ENCODE assay signal across 13 cellular contexts in the genomic region with DNA sequence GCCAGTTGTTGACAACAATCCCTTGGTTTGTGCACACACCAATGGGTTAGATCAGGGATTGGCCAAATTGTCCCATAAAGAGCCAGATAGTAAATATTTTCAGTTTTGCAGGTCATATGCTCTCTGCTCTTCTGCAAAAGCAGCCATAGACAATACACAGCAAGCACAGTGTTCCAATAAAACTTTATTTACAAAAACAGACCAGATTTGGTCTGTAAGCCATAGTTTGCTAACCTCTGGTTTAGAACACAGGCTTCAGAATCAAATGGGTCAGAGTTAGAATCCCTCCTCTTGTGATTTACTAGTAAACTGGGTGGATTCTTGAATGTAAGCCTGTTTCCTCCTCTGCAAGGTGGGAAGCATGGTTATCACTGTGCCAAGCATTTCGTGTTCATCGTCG.
"Had no signal": no experiment of that assay in that cellular context is flagged by ENCODE, and none has a peak within 500 bp of the region (broad histone marks: within the 10 kb centered on the region; RNA-seq: fewer than 3 reads in every experiment).

No MANE protein-coding gene starts in this region.

- H3K4me3 Mint-ChIP-seq: activated T-cell treated with anti-CD3 and anti-CD28 coated beads, Interleukin-2, amount 50 U/mL, for 24 hours; WTC11 had no signal

- ATAC-seq: activated naive CD4-positive, alpha-beta T cell treated with anti-CD3 and anti-CD28 coated beads, Interleukin-2, amount 50 U/mL, for 72 hours; foreskin keratinocyte; stimulated activated naive CD8-positive, alpha-beta T cell treated with anti-CD3 and anti-CD28 coated beads, Interleukin-15, Interleukin-2, amounts not matched to agents 100 U/mL and 50 U/mL, for 24 hours; WTC11 had no signal

- H3K27ac Mint-ChIP-seq: activated T-cell treated with anti-CD3 and anti-CD28 coated beads, Interleukin-2, amount 50 U/mL, for 24 hours; WTC11 had no signal

- H3K79me2 ChIP-seq: parathyroid adenoma had no signal

- H3K27ac ChIP-seq: breast epithelium, parathyroid adenoma had no signal

- H3K36me3 ChIP-seq: breast epithelium had no signal

- H3K9ac ChIP-seq: parathyroid adenoma had no signal

- H3K9me3 Mint-ChIP-seq: activated naive CD4-positive, alpha-beta T cell treated with anti-CD3 and anti-CD28 coated beads, Interleukin-2, amount 50 U/mL, for 72 hours; activated T-cell treated with anti-CD3 and anti-CD28 coated beads, Interleukin-2, amount 50 U/mL, for 24 hours had no signal

- H2AFZ ChIP-seq: parathyroid adenoma had no signal

- H3K36me3 Mint-ChIP-seq: activated naive CD4-positive, alpha-beta T cell treated with anti-CD3 and anti-CD28 coated beads, Interleukin-2, amount 50 U/mL, for 72 hours; WTC11 had no signal

- H3K9me3 ChIP-seq: breast epithelium had no signal

- H3K27me3 ChIP-seq: breast epithelium, foreskin keratinocyte had no signal

- H3K4me1 ChIP-seq: breast epithelium, parathyroid adenoma had no signal

- DNase-seq: activated CD4-positive, alpha-beta T cell treated with anti-CD3 and anti-CD28 coated beads, Interleukin-2, amount 50 U/mL, for 1 hour; activated effector memory CD4-positive, alpha-beta T cell treated with anti-CD3 and anti-CD28 coated beads, Interleukin-2, amount 50 U/mL, for 16 hours; activated T-cell treated with anti-CD3 and anti-CD28 coated beads, Interleukin-2, amount 50 U/mL, for 24 hours; foreskin keratinocyte; islet precursor cell; mesendoderm; retina; stimulated activated CD4-positive, alpha-beta T cell treated with anti-CD3 and anti-CD28 coated beads, Interleukin-1b, Interleukin-23, amount 100 ng/mL, for 48 hours; stimulated activated naive CD8-positive, alpha-beta T cell treated with anti-CD3 and anti-CD28 coated beads, Interleukin-15, Interleukin-2, amounts not matched to agents 100 U/mL and 50 U/mL, for 24 hours had no signal

- H3K4me3 ChIP-seq: breast epithelium had no signal
